In genomic region chr5:36876389-36876964, GRCh38 we compare ENCODE assay signal across 8 cellular contexts. TPM values are rescaled to one million over a fixed set of nuclear protein-coding genes. Genes with fewer than 3 reads are reported as not detected.
A peak's percentile ranks its signal among the peaks of the same experiment; 100 is the strongest.
DNase-seq lines count a peak whose midpoint lies in the region; ATAC-seq and TF ChIP-seq lines count a peak whose summit lies in the region.

A gene with protein sequence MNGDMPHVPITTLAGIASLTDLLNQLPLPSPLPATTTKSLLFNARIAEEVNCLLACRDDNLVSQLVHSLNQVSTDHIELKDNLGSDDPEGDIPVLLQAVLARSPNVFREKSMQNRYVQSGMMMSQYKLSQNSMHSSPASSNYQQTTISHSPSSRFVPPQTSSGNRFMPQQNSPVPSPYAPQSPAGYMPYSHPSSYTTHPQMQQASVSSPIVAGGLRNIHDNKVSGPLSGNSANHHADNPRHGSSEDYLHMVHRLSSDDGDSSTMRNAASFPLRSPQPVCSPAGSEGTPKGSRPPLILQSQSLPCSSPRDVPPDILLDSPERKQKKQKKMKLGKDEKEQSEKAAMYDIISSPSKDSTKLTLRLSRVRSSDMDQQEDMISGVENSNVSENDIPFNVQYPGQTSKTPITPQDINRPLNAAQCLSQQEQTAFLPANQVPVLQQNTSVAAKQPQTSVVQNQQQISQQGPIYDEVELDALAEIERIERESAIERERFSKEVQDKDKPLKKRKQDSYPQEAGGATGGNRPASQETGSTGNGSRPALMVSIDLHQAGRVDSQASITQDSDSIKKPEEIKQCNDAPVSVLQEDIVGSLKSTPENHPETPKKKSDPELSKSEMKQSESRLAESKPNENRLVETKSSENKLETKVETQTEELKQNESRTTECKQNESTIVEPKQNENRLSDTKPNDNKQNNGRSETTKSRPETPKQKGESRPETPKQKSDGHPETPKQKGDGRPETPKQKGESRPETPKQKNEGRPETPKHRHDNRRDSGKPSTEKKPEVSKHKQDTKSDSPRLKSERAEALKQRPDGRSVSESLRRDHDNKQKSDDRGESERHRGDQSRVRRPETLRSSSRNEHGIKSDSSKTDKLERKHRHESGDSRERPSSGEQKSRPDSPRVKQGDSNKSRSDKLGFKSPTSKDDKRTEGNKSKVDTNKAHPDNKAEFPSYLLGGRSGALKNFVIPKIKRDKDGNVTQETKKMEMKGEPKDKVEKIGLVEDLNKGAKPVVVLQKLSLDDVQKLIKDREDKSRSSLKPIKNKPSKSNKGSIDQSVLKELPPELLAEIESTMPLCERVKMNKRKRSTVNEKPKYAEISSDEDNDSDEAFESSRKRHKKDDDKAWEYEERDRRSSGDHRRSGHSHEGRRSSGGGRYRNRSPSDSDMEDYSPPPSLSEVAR (N-terminal part only) (plus strand): TSS chr5:36876769. CDS start chr5:36953697, 76,928 bp downstream.

- H3K9me3 ChIP-seq in CD4-positive, CD25-positive, alpha-beta regulatory T cell (ENCODE audit: control insufficient read depth in 2 of 2, low read length in 2 of 2): no peaks in the 10 kb centered on the region
- H3K9me3 ChIP-seq in lower lobe of right lung: no peaks in the 10 kb centered on the region

- H3K4me1 ChIP-seq in CD4-positive, CD25-positive, alpha-beta regulatory T cell (ENCODE audit: control insufficient read depth, insufficient read depth, low read length, poor library complexity, severe bottlenecking): peaks cover 57% of the 10 kb centered on the region
- H3K4me1 ChIP-seq in lower lobe of right lung: peaks cover 43% of the 10 kb centered on the region

- ATAC-seq in CD4-positive, CD25-positive, alpha-beta regulatory T cell (ENCODE audit: low read depth in 2 of 2): peak; percentile 69 to 71
- ATAC-seq in GM19455 (IDR thresholded peaks at IDR 0.05; ENCODE audit: unreplicated experiment) (peak; percentile 61), lower lobe of right lung (peak; percentile 93 to 94)

- H3K27ac Mint-ChIP-seq in CD4-positive, CD25-positive, alpha-beta regulatory T cell: peak within 1 kb of the TSS; percentile 96 to 99 (median 98)
- peak within 1 kb of the TSS; percentile 96 for H3K27ac Mint-ChIP-seq in activated CD4-positive, alpha-beta memory T cell treated with anti-CD3 and anti-CD28 coated beads, Interleukin-2, amount 10 ng/mL, durations not matched to agents 7 days and 5 days

- no peaks in the 10 kb centered on the region for H3K36me3 ChIP-seq in CD4-positive, CD25-positive, alpha-beta regulatory T cell (ENCODE audit: control insufficient read depth, insufficient read depth, low read length)
- no peaks in the 10 kb centered on the region for H3K36me3 ChIP-seq in lower lobe of right lung

- no peaks in the 10 kb centered on the region for H3K27me3 ChIP-seq in CD4-positive, CD25-positive, alpha-beta regulatory T cell (ENCODE audit: control insufficient read depth, insufficient read depth, low read length)
- no peaks in the 10 kb centered on the region for H3K27me3 ChIP-seq in lower lobe of right lung (ENCODE audit: low read depth)

- intact Hi-C loops in lower lobe of right lung (cut with DNase I): no loop called here

- peak within 1 kb of the TSS; percentile 87 to 99 (median 98) for H3K4me3 Mint-ChIP-seq in CD4-positive, CD25-positive, alpha-beta regulatory T cell
- peak within 1 kb of the TSS; percentile 78 for H3K4me3 Mint-ChIP-seq in activated CD4-positive, alpha-beta memory T cell treated with anti-CD3 and anti-CD28 coated beads, Interleukin-2, amount 10 ng/mL, durations not matched to agents 7 days and 5 days

- peak; percentile 87 to 95 (median 89) for DNase-seq in CD4-positive, CD25-positive, alpha-beta regulatory T cell
- DNase-seq in HK-2 (ENCODE audit: unreplicated experiment) (peak; percentile 88), NCI-H82 treated with DMSO at 0.1 percent for 48 hours (lab: John Stamatoyannopoulos, UW; ENCODE audit: unreplicated experiment) (peak; percentile 85), ecto neural progenitor cell (ENCODE audit: low spot score) (peak; percentile 90), lower lobe of right lung (peak; percentile 92)
- peak; percentile 91 for DNase-seq in activated CD4-positive, alpha-beta memory T cell treated with anti-CD3 and anti-CD28 coated beads, Interleukin-2, amount 10 ng/mL, durations not matched to agents 7 days and 5 days
- DNase-seq in stimulated activated CD4-positive, alpha-beta T cell treated with anti-CD3 and anti-CD28 coated beads, TNF-alpha, amount 100 ng/mL, for 24 hours (ENCODE audit: low read depth in 3 of 3): peak; percentile 82 to 86 (median 83)

- peak within 1 kb of the TSS; percentile 99 for H3K4me3 ChIP-seq in CD4-positive, CD25-positive, alpha-beta regulatory T cell (ENCODE audit: low read depth, low read length)
- H3K4me3 ChIP-seq in lower lobe of right lung: peak within 1 kb of the TSS; percentile 81

- H3K36me3 Mint-ChIP-seq in CD4-positive, CD25-positive, alpha-beta regulatory T cell: no peaks in the 10 kb centered on the region
- H3K36me3 Mint-ChIP-seq in activated CD4-positive, alpha-beta memory T cell treated with anti-CD3 and anti-CD28 coated beads, Interleukin-2, amount 10 ng/mL, durations not matched to agents 7 days and 5 days (ENCODE audit: low read depth): peaks cover 16% of the 10 kb centered on the region

- CTCF ChIA-PET in activated CD4-positive, alpha-beta memory T cell treated with anti-CD3 and anti-CD28 coated beads, Interleukin-2, amount 10 ng/mL, durations not matched to agents 7 days and 5 days (lab: Charles Lee): interaction anchor here (1.1 to 1.5 kb wide), 3 partner anchors 68 to 147 kb away, joined by 3 to 8 read pairs (median 3); no protein-coding TSS in a partner anchor

- H3K27ac ChIP-seq in CD4-positive, CD25-positive, alpha-beta regulatory T cell (ENCODE audit: insufficient read depth, low read length, poor library complexity, severe bottlenecking): peak within 1 kb of the TSS; percentile 97
- peak within 1 kb of the TSS; percentile 95 for H3K27ac ChIP-seq in lower lobe of right lung

- H3K4me1 Mint-ChIP-seq in CD4-positive, CD25-positive, alpha-beta regulatory T cell: peaks cover 17 to 65% (median 43%) of the 10 kb centered on the region in 4 donors
- peaks cover 41% of the 10 kb centered on the region for H3K4me1 Mint-ChIP-seq in activated CD4-positive, alpha-beta memory T cell treated with anti-CD3 and anti-CD28 coated beads, Interleukin-2, amount 10 ng/mL, durations not matched to agents 7 days and 5 days

- TF ChIP-seq CTCF in lower lobe of right lung (IDR thresholded peaks at IDR 0.05): no peak

- POLR2A ChIA-PET in activated CD4-positive, alpha-beta memory T cell treated with anti-CD3 and anti-CD28 coated beads, Interleukin-2, amount 10 ng/mL, durations not matched to agents 7 days and 5 days (lab: Charles Lee): interaction anchor here (0.8 to 3.0 kb wide), 11 partner anchors 8 to 846 kb away, joined by 3 to 21 read pairs (median 4); partner anchors contain the start of genes NADK2 and NUP155

- peaks cover 0 to 2% (median 0%) of the 10 kb centered on the region in 7 donors for H3K9me3 Mint-ChIP-seq in CD4-positive, CD25-positive, alpha-beta regulatory T cell
- H3K9me3 Mint-ChIP-seq in activated CD4-positive, alpha-beta memory T cell treated with anti-CD3 and anti-CD28 coated beads, Interleukin-2, amount 10 ng/mL, durations not matched to agents 7 days and 5 days: no peaks in the 10 kb centered on the region

- peaks cover 8% of the 10 kb centered on the region for H3K27me3 Mint-ChIP-seq in CD4-positive, CD25-positive, alpha-beta regulatory T cell
- no peaks in the 10 kb centered on the region for H3K27me3 Mint-ChIP-seq in activated CD4-positive, alpha-beta memory T cell treated with anti-CD3 and anti-CD28 coated beads, Interleukin-2, amount 10 ng/mL, durations not matched to agents 7 days and 5 days

RNA-seq across cellular contexts. Expression of the gene that starts here (rescaled TPM):
- 132 TPM for total RNA-seq in CD4-positive, CD25-positive, alpha-beta regulatory T cell
- 10 to 100 TPM; 12.5 to 21.2 (median 15.4) TPM for polyA plus RNA-seq in CD4-positive, CD25-positive, alpha-beta regulatory T cell
- total RNA-seq in activated CD4-positive, alpha-beta memory T cell treated with anti-CD3 and anti-CD28 coated beads, Interleukin-2, amount 10 ng/mL, durations not matched to agents 7 days and 5 days: 10 to 100 TPM; 55.5 to 58.7 TPM
- total RNA-seq in lower lobe of right lung: 67.3 TPM

Comparison
In these comparisons a context has a peak if more than half of its experiments do, and no peak if none do; other contexts are left out.
1. Peak in every context shown above with its lines: DNase-seq, ATAC-seq, H3K4me3 ChIP-seq and H3K27ac ChIP-seq.